ENCODE assay signal across 8 cellular contexts in the genomic region with DNA sequence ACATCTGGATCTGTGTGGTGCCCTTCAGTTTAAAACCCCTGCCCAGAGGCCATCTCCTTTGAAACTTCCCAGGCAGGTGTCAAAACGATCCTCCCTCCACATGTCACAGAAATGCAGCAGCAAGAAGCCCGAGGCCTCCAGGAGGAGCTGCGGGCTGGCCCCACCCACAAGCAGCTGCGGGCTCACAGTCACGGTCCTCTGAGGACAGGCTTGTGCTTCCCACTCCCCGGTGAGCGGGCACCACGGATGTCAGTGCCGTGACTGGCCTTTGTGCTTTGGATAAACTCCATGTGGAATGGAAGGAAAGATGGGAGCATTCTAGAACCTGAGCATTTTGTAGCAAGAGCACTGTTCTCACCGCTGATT.
DNase-seq lines count a peak whose midpoint lies in the region; ATAC-seq, FAIRE-seq and TF ChIP-seq lines count a peak whose summit lies in the region.

No MANE protein-coding gene starts in this region.

- FAIRE-seq in keratinocyte (lab: Jason Lieb, UNC) (peak; percentile 82), GM12891 (lab: Jason Lieb, UNC) (no peak)

- no peak for TF ChIP-seq POLR2A in GM12891 (IDR thresholded peaks at IDR 0.05; ENCODE audit: low read depth, low read length)

- H3K27ac ChIP-seq in keratinocyte (ENCODE audit: control insufficient read depth, insufficient read depth, low read length): peak overlapping the region; percentile 90

- H3K36me3 ChIP-seq in keratinocyte (ENCODE audit: control insufficient read depth in 2 of 2, extremely low read depth in 1 of 2, insufficient read depth in 2 of 2, low read length in 2 of 2): no peaks in the 10 kb centered on the region

- no peak for ATAC-seq in GM19452 (IDR thresholded peaks at IDR 0.05; ENCODE audit: unreplicated experiment)

- H3K4me1 ChIP-seq in keratinocyte (ENCODE audit: control insufficient read depth, extremely low read depth, insufficient read depth, low read length): peaks cover 21% of the 10 kb centered on the region

- H3K9ac ChIP-seq in keratinocyte (ENCODE audit: control insufficient read depth, extremely low read depth, insufficient read depth, low read length): peak overlapping the region; percentile 81

- dilution Hi-C loops in keratinocyte (cut with MboI; ENCODE audit: extremely low pct_ligation_motif_present, low sequenced_read_pairs): no loop called here

- H3K4me2 ChIP-seq in keratinocyte (ENCODE audit: control insufficient read depth, extremely low read depth, insufficient read depth, low read depth, low read length): peak overlapping the region; percentile 82

- no peaks in the 10 kb centered on the region for H3K9me3 Mint-ChIP-seq in activated T-cell treated with anti-CD3 and anti-CD28 coated beads, Interleukin-2, amount 50 U/mL, for 24 hours
- no peaks in the 10 kb centered on the region for H3K9me3 Mint-ChIP-seq in type B pancreatic cell

- no peaks in the 10 kb centered on the region for H3K9me1 ChIP-seq in keratinocyte (ENCODE audit: control insufficient read depth, extremely low read depth, insufficient read depth, low read length)

- H3K9me3 ChIP-seq in keratinocyte (ENCODE audit: control insufficient read depth, low read depth, low read length): no peaks in the 10 kb centered on the region

- H3K79me2 ChIP-seq in keratinocyte (ENCODE audit: control insufficient read depth, insufficient read depth, low read length): no peaks in the 10 kb centered on the region

- no peaks in the 10 kb centered on the region for H3K27me3 Mint-ChIP-seq in activated T-cell treated with anti-CD3 and anti-CD28 coated beads, Interleukin-2, amount 50 U/mL, for 24 hours
- peaks cover 4% of the 10 kb centered on the region for H3K27me3 Mint-ChIP-seq in type B pancreatic cell

- DNase-seq in activated T-cell treated with anti-CD3 and anti-CD28 coated beads for 48 hours (ENCODE audit: low read depth) (peak; percentile 20), keratinocyte (ENCODE audit: low read depth, low spot score) (no peak), type B pancreatic cell (ENCODE audit: extremely low spot score, unreplicated experiment) (no peak), NCI-H1105 (lab: John Stamatoyannopoulos, UW) (no peak), GM12891 (ENCODE audit: insufficient read length, low spot score) (no peak)
- DNase-seq in activated T-cell treated with anti-CD3 and anti-CD28 coated beads, Interleukin-2, amount 50 U/mL, for 24 hours: no peak
- DNase-seq in activated CD4-positive, alpha-beta T cell treated with anti-CD3 and anti-CD28 coated beads, Interleukin-2, amount 50 U/mL, for 48 hours: peak; percentile 15 to 21

- TF ChIP-seq CTCF in keratinocyte (optimal IDR thresholded peaks at IDR 0.05 in 1 of 3, IDR thresholded peaks at IDR 0.05 in 1 of 3, conservative IDR thresholded peaks at IDR 0.05 in 1 of 3; ENCODE audit: extremely low read depth in 1 of 3, insufficient read depth in 2 of 3, low read length in 3 of 3): peak in 1 of 3 experiments; percentile 7
- no peak for TF ChIP-seq CTCF in type B pancreatic cell (conservative IDR thresholded peaks at IDR 0.05)

- H3K4me1 Mint-ChIP-seq in activated T-cell treated with anti-CD3 and anti-CD28 coated beads, Interleukin-2, amount 50 U/mL, for 24 hours (ENCODE audit: low read depth): peaks cover 24% of the 10 kb centered on the region
- peaks cover 30% of the 10 kb centered on the region for H3K4me1 Mint-ChIP-seq in type B pancreatic cell (ENCODE audit: unreplicated experiment)

- H3K4me3 ChIP-seq in keratinocyte (ENCODE audit: control insufficient read depth in 2 of 3, extremely low read depth in 1 of 3, insufficient read depth in 2 of 3, low read depth in 1 of 3, low read length in 3 of 3): peak overlapping the region in 2 of 3 experiments; percentile 29 to 41

- H3K4me3 Mint-ChIP-seq in activated T-cell treated with anti-CD3 and anti-CD28 coated beads, Interleukin-2, amount 50 U/mL, for 24 hours: no peak overlapping the region
- peak overlapping the region; percentile 61 for H3K4me3 Mint-ChIP-seq in type B pancreatic cell

- H3K36me3 Mint-ChIP-seq in activated T-cell treated with anti-CD3 and anti-CD28 coated beads, Interleukin-2, amount 50 U/mL, for 24 hours (ENCODE audit: low read depth): no peaks in the 10 kb centered on the region
- no peaks in the 10 kb centered on the region for H3K36me3 Mint-ChIP-seq in type B pancreatic cell

- H2AFZ ChIP-seq in keratinocyte (ENCODE audit: control insufficient read depth, low read length): peak overlapping the region; percentile 38

- no peaks in the 10 kb centered on the region for H4K20me1 ChIP-seq in keratinocyte (ENCODE audit: control insufficient read depth, extremely low read depth, insufficient read depth, low read length)

- peaks cover 3% of the 10 kb centered on the region for H3K27me3 ChIP-seq in keratinocyte (ENCODE audit: control insufficient read depth, extremely low read depth, insufficient read depth, low read length)

- H3K27ac Mint-ChIP-seq in activated T-cell treated with anti-CD3 and anti-CD28 coated beads, Interleukin-2, amount 50 U/mL, for 24 hours: no peak overlapping the region
- peak overlapping the region; percentile 76 for H3K27ac Mint-ChIP-seq in type B pancreatic cell

TF ChIP-seq in GM12891, 5 proteins besides CTCF, POLR2A, EP300 and RAD21:
- no peak for TF ChIP-seq POLR2AphosphoS5 (IDR thresholded peaks at IDR 0.05; ENCODE audit: low read depth, low read length)
- TF ChIP-seq SPI1 (IDR thresholded peaks at IDR 0.05; ENCODE audit: low read depth, low read length): no peak
- no peak for TF ChIP-seq POU2F2 (IDR thresholded peaks at IDR 0.05; ENCODE audit: low read depth, low read length)
- no peak for TF ChIP-seq PAX5 (IDR thresholded peaks at IDR 0.05; ENCODE audit: insufficient read depth, low read length, severe bottlenecking)
TF ChIP-seq in GM12891: peak in this region for 0.

Comparison
In these comparisons a context has a peak if more than half of its experiments do, and no peak if none do; other contexts are left out.
1. DNase-seq: peak in activated T-cell treated with anti-CD3 and anti-CD28 coated beads for 48 hours (single experiment) and activated CD4-positive, alpha-beta T cell treated with anti-CD3 and anti-CD28 coated beads, Interleukin-2, amount 50 U/mL, for 48 hours (2 of 2); none in activated T-cell treated with anti-CD3 and anti-CD28 coated beads, Interleukin-2, amount 50 U/mL, for 24 hours (single experiment), keratinocyte (single experiment), type B pancreatic cell (single experiment), NCI-H1105 (single experiment) and GM12891 (single experiment).